ENCODE assay signal across 14 cellular contexts in the genomic region with DNA sequence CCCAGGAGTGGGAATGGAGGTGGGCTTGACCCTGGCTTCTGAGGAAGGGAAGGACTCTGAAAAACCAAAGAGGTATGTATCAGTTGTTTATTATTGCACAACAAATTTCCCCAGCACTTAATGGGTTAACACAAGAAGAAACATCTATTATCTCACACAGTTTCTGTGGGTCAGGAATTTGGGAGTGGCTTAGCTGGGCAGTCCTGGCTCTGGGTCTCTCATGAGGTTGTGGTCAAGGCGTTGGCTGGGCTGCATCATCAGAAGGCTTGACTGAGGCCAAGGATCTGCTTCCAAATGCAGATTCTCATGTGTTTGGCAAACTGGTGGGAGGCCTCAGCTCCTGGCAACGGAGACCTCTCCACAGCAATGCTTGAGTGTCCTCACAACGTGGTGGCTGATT. TPM values are rescaled to one million over a fixed set of nuclear protein-coding genes. Genes with fewer than 3 reads are reported as not detected.
A peak's percentile ranks its signal among the peaks of the same experiment; 100 is the strongest.
DNase-seq lines count a peak whose midpoint lies in the region; ATAC-seq, FAIRE-seq and TF ChIP-seq lines count a peak whose summit lies in the region.
"Had no signal": no experiment of that assay in that cellular context is flagged by ENCODE, and none has a peak within 500 bp of the region (broad histone marks: within the 10 kb centered on the region; RNA-seq: fewer than 3 reads in every experiment).

No MANE protein-coding gene starts in this region.

- H2AFZ ChIP-seq in smooth muscle cell (ENCODE audit: low read depth) = no peak overlapping the region

- H3K9ac ChIP-seq in smooth muscle cell (ENCODE audit: low read depth) = no peak overlapping the region

- in situ Hi-C loops in SK-MEL-5 (cut with HindIII; ENCODE audit: low pct_unique_long_range_greater_than_20kb, low sequenced_read_pairs) = no loop called here

- H3K27me3 ChIP-seq in smooth muscle cell (ENCODE audit: low read depth) = no peaks in the 10 kb centered on the region
- H3K27me3 ChIP-seq: sigmoid colon had no signal

- H3F3A ChIP-seq in smooth muscle cell (ENCODE audit: low read depth) = no peaks in the 10 kb centered on the region

- no peak for FAIRE-seq in H54 (lab: Jason Lieb, UNC)

- no peaks in the 10 kb centered on the region for H3K9me3 ChIP-seq in smooth muscle cell (replicated peaks; ENCODE audit: low read depth)
- H3K9me3 ChIP-seq: sigmoid colon had no signal

- no peak for TF ChIP-seq CTCF in fibroblast of mammary gland (conservative IDR thresholded peaks at IDR 0.05; ENCODE audit: control insufficient read depth, insufficient read depth, low read depth, low read length)
- no peak for TF ChIP-seq CTCF in smooth muscle cell (IDR thresholded peaks at IDR 0.05; ENCODE audit: borderline replicate concordance, insufficient read depth, poor library complexity, severe bottlenecking)
- no peak for TF ChIP-seq CTCF in omental fat pad (IDR thresholded peaks at IDR 0.05)

- no peaks in the 10 kb centered on the region for H4K20me1 ChIP-seq in smooth muscle cell (ENCODE audit: low read depth)

- H3K4me1 ChIP-seq in smooth muscle cell (ENCODE audit: low read depth) = no peaks in the 10 kb centered on the region
- H3K4me1 ChIP-seq: sigmoid colon had no signal

- DNase-seq in H54 (ENCODE audit: insufficient read length, low spot score) = peak; percentile 47
- DNase-seq in SK-MEL-5 (ENCODE audit: low read depth, low spot score) = peak; percentile 58
- DNase-seq in fibroblast of mammary gland (ENCODE audit: low read depth) = peak; percentile 77
- no peak for DNase-seq in smooth muscle cell (lab: John Stamatoyannopoulos, UW; ENCODE audit: unreplicated experiment)
- no peak for DNase-seq in omental fat pad (ENCODE audit: low spot score)
- DNase-seq in GOT3 (lab: John Stamatoyannopoulos, UW) = no peak
- DNase-seq in NOMO-1 (lab: John Stamatoyannopoulos, UW; ENCODE audit: unreplicated experiment in 2 of 2) = no peak
- DNase-seq: activated CD4-positive, alpha-beta T cell treated with anti-CD3 and anti-CD28 coated beads for 36 hours; activated T-cell treated with anti-CD3 and anti-CD28 coated beads, Interleukin-2, amount 50 U/mL, for 72 hours; CD4-positive, alpha-beta memory T cell; NCI-H1694 treated with DMSO at 0.1 percent for 48 hours; sigmoid colon had no signal

- no peaks in the 10 kb centered on the region for H3K79me2 ChIP-seq in smooth muscle cell (ENCODE audit: low read depth)

- no peaks in the 10 kb centered on the region for H3K36me3 ChIP-seq in smooth muscle cell (ENCODE audit: low read depth)

- ATAC-seq in GM21786 (IDR thresholded peaks at IDR 0.05; ENCODE audit: unreplicated experiment) (no peak), omental fat pad (ENCODE audit: low FRiP score) (no peak)
- ATAC-seq: activated CD4-positive, alpha-beta T cell treated with anti-CD3 and anti-CD28 coated beads for 36 hours; activated T-cell treated with anti-CD3 and anti-CD28 coated beads, Interleukin-2, amount 50 U/mL, for 72 hours had no signal

- TF ChIP-seq POLR2A in H54 (IDR thresholded peaks at IDR 0.05; ENCODE audit: low read depth, low read length) = no peak

- peak overlapping the region; percentile 15 for H3K4me2 ChIP-seq in smooth muscle cell

- H3K4me3 ChIP-seq in fibroblast of mammary gland (ENCODE audit: control insufficient read depth, low read depth, low read length) (no peak overlapping the region), smooth muscle cell (no peak overlapping the region)
- H3K4me3 ChIP-seq: sigmoid colon, SK-N-MC had no signal

- H3K27ac ChIP-seq in smooth muscle cell (ENCODE audit: low read depth) = no peak overlapping the region
- H3K27ac ChIP-seq: sigmoid colon, SK-N-MC had no signal

- 14% methylated on average over 3 of the region's 3 CpGs for WGBS in smooth muscle cell (ENCODE audit: low lambda C conversion rate)

RNA-seq across cellular contexts. Expression of a gene that starts 17.5 kb away (rescaled TPM):
- 0.11 and 0.13 TPM in 2 replicates for total RNA-seq in SK-MEL-5 (2014; rRNA removed; shearing (Covaris generic))
- polyA plus RNA-seq in SK-MEL-5 (2015; cell fraction: cytosol; rRNA removed) = 0.19 and 0.29 TPM in 2 replicates
- polyA plus RNA-seq in SK-MEL-5 (2015; cell fraction: nucleus; rRNA removed) = 0.66 and 1.9 TPM in 2 replicates
- total RNA-seq in smooth muscle cell (0.27 and 0.31 TPM in 2 replicates), omental fat pad (1 to 10 TPM in 1 of 4 donors, under 1 TPM in 3; 0.69 to 1.6 (median 0.85) TPM)
- 0.79 TPM in 1 of 2 replicates, not detected in the other for polyA plus RNA-seq in smooth muscle cell
- polyA plus RNA-seq: CD4-positive, alpha-beta memory T cell had no signal

Comparison
In these comparisons a context has a peak if more than half of its experiments do, and no peak if none do; other contexts are left out.
1. DNase-seq: peak in H54 (single experiment), SK-MEL-5 (single experiment) and fibroblast of mammary gland (single experiment); none in smooth muscle cell (single experiment), omental fat pad (single experiment), GOT3 (single experiment) and NOMO-1 (0 of 2).